1 cellular context compared by ENCODE assay signal in the genomic region with DNA sequence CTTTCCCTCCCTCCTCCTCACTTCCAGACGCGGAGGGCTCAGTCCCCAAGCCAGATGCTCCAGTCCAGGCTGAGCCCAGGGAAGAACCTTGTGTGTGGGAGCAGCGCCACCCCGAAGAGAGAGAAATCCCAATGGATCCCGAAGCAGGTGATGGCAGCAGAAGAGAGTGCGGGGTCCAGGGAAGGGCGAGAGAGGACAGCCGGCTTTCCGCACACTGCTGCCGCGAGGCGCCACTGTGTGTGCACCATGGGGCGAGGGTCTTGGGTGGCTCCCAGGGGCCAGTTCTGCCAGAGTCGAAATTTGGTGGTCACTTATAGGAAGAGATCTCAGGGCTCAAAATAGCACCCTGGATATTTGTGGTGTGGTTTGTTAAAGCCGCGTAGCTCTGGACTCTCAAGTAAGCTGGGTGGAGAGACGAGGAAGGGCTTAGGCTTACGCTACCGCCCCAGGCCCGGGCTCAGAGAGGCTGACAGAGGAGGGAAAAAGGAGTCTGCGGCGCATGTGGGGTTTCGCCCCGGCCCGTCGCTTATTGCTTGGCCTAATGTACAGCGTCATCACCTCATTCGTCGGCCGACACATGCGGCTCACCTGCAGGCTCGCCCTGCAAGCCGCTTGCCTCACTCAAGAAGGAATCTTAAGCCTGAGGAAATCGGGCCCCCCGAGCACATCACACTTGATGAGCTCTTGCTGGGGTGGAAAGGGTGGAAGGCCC.
TF ChIP-seq lines count a peak whose summit lies in the region.

No MANE protein-coding gene starts in this region.

TF ChIP-seq in WTC11, 78 proteins besides CTCF, POLR2A, EP300 and RAD21 (continued from another document):
- TF ChIP-seq, protein P1, sequence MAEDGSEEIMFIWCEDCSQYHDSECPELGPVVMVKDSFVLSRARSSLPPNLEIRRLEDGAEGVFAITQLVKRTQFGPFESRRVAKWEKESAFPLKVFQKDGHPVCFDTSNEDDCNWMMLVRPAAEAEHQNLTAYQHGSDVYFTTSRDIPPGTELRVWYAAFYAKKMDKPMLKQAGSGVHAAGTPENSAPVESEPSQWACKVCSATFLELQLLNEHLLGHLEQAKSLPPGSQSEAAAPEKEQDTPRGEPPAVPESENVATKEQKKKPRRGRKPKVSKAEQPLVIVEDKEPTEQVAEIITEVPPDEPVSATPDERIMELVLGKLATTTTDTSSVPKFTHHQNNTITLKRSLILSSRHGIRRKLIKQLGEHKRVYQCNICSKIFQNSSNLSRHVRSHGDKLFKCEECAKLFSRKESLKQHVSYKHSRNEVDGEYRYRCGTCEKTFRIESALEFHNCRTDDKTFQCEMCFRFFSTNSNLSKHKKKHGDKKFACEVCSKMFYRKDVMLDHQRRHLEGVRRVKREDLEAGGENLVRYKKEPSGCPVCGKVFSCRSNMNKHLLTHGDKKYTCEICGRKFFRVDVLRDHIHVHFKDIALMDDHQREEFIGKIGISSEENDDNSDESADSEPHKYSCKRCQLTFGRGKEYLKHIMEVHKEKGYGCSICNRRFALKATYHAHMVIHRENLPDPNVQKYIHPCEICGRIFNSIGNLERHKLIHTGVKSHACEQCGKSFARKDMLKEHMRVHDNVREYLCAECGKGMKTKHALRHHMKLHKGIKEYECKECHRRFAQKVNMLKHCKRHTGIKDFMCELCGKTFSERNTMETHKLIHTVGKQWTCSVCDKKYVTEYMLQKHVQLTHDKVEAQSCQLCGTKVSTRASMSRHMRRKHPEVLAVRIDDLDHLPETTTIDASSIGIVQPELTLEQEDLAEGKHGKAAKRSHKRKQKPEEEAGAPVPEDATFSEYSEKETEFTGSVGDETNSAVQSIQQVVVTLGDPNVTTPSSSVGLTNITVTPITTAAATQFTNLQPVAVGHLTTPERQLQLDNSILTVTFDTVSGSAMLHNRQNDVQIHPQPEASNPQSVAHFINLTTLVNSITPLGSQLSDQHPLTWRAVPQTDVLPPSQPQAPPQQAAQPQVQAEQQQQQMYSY (CRISPR knock-in tag; IDR thresholded peaks at IDR 0.05), result no peak
- TF ChIP-seq, protein P2, sequence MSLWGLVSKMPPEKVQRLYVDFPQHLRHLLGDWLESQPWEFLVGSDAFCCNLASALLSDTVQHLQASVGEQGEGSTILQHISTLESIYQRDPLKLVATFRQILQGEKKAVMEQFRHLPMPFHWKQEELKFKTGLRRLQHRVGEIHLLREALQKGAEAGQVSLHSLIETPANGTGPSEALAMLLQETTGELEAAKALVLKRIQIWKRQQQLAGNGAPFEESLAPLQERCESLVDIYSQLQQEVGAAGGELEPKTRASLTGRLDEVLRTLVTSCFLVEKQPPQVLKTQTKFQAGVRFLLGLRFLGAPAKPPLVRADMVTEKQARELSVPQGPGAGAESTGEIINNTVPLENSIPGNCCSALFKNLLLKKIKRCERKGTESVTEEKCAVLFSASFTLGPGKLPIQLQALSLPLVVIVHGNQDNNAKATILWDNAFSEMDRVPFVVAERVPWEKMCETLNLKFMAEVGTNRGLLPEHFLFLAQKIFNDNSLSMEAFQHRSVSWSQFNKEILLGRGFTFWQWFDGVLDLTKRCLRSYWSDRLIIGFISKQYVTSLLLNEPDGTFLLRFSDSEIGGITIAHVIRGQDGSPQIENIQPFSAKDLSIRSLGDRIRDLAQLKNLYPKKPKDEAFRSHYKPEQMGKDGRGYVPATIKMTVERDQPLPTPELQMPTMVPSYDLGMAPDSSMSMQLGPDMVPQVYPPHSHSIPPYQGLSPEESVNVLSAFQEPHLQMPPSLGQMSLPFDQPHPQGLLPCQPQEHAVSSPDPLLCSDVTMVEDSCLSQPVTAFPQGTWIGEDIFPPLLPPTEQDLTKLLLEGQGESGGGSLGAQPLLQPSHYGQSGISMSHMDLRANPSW (CRISPR knock-in tag; conservative IDR thresholded peaks at IDR 0.05; ENCODE audit: low read depth), result no peak
- TF ChIP-seq JUN (CRISPR knock-in tag; IDR thresholded peaks at IDR 0.05) (no peak), PRRX2 (CRISPR knock-in tag; IDR thresholded peaks at IDR 0.05) (no peak)
- TF ChIP-seq, protein P3, sequence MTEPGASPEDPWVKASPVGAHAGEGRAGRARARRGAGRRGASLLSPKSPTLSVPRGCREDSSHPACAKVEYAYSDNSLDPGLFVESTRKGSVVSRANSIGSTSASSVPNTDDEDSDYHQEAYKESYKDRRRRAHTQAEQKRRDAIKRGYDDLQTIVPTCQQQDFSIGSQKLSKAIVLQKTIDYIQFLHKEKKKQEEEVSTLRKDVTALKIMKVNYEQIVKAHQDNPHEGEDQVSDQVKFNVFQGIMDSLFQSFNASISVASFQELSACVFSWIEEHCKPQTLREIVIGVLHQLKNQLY (CRISPR knock-in tag; IDR thresholded peaks at IDR 0.05), result no peak
